In genomic region chr16:74101390-74101789, GRCh38 we compare ENCODE assay signal across 24 cellular contexts.
"Had no signal": no experiment of that assay in that cellular context is flagged by ENCODE, and none has a peak within 500 bp of the region (broad histone marks: within the 10 kb centered on the region; RNA-seq: fewer than 3 reads in every experiment).

No MANE protein-coding gene starts in this region.

- H3K4me3 ChIP-seq: cardiac muscle cell, K562, Peyer's patch, SJSA1 had no signal

- H3K9me3 ChIP-seq: Peyer's patch, SJSA1 had no signal

- H3K36me3 ChIP-seq: brain microvascular endothelial cell, cardiac muscle cell, Peyer's patch, SJSA1 had no signal

- H3K4me1 ChIP-seq: Peyer's patch, SJSA1 had no signal

- H3K27ac ChIP-seq: brain microvascular endothelial cell, cardiac muscle cell, Peyer's patch, RWPE1, SJSA1 had no signal

- H3K27me3 ChIP-seq: brain microvascular endothelial cell, cardiac muscle cell, Peyer's patch, SJSA1 had no signal

- DNase-seq: activated CD4-positive, alpha-beta memory T cell treated with anti-CD3 and anti-CD28 coated beads for 36 hours; activated CD4-positive, alpha-beta T cell treated with anti-CD3 and anti-CD28 coated beads, Interleukin-2, amount 10 ng/mL, durations not matched to agents 7 days and 5 days; activated CD4-positive, CD25-positive, alpha-beta regulatory T cell; activated CD8-positive, alpha-beta memory T cell treated with anti-CD3 and anti-CD28 coated beads, Interleukin-2, amount 50 U/mL, for 4 hours; activated gamma-delta T cell treated with Interleukin-2 at 50 U/mL for 16 hours; activated naive CD4-positive, alpha-beta T cell treated with anti-CD3 and anti-CD28 coated beads, Interleukin-2, amount 10 ng/mL, durations not matched to agents 7 days and 5 days; activated naive CD8-positive, alpha-beta T cell treated with anti-CD3 and anti-CD28 coated beads for 36 hours; activated T-cell treated with anti-CD3 and anti-CD28 coated beads, Interleukin-2, amount 50 U/mL, for 72 hours; brain microvascular endothelial cell; Karpas-422; NCI-H1417 treated with DMSO at 0.1 percent for 48 hours; NCI-H1694; NCI-H2029; NCI-H2107; NCI-H2171 treated with DMSO at 0.1 percent for 48 hours; NCI-H226; NCI-H510A; NCI-H526 treated with DMSO at 0.1 percent for 48 hours; Peyer's patch; SHP77 had no signal

- ATAC-seq: activated T-cell treated with anti-CD3 and anti-CD28 coated beads, Interleukin-2, amount 50 U/mL, for 72 hours; K562 had no signal
